Comparison of ENCODE assay signal across 1 cellular context in the genomic region with DNA sequence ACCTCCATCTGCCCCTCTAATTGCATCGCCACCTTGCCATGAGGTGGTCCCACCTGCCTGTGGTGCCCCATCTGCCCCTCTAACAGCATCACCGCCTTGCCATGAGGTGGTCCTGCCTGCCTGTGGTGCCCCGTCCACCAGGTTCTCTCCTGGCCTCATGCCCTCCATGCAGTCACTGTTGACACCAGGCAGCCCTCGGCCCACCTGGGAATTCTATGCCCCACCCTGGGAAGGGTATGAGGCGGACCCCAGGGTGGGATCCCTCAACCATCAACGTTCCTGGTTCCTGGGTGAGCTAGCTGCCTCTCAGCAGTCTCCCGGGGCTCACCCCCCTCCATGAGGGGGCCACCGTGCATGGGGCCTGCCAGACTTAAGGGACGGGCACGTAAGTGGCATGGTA.
TF ChIP-seq lines count a peak whose summit lies in the region.

No MANE protein-coding gene starts in this region.

TF ChIP-seq in H1, 55 proteins besides CTCF, POLR2A, EP300 and RAD21:
- TF ChIP-seq PHF8 (conservative IDR thresholded peaks at IDR 0.05; ENCODE audit: low read depth, low read length) (no peak), TCF12 (IDR thresholded peaks at IDR 0.05; ENCODE audit: low read depth, low read length) (no peak), RFX5 (IDR thresholded peaks at IDR 0.05; ENCODE audit: borderline replicate concordance, low read depth, low read length) (no peak), SP2 (IDR thresholded peaks at IDR 0.05; ENCODE audit: low read length) (no peak), CBX5 (IDR thresholded peaks at IDR 0.05; ENCODE audit: low read depth, low read length) (no peak), BRCA1 (IDR thresholded peaks at IDR 0.05; ENCODE audit: low read depth, low read length) (no peak), TEAD4 (IDR thresholded peaks at IDR 0.05; ENCODE audit: low read depth, low read length) (no peak), CREB1 (IDR thresholded peaks at IDR 0.05) (no peak), SUZ12 (IDR thresholded peaks at IDR 0.05; ENCODE audit: low read length) (no peak), KDM1A (IDR thresholded peaks at IDR 0.05; ENCODE audit: borderline replicate concordance, low read length) (no peak), MAFK (IDR thresholded peaks at IDR 0.05; ENCODE audit: low read depth, low read length) (no peak), YY1 (IDR thresholded peaks at IDR 0.05; ENCODE audit: low read depth, low read length) (no peak), FOSL1 (IDR thresholded peaks at IDR 0.05; ENCODE audit: insufficient read depth, low read depth, low read length) (no peak), CEBPB (IDR thresholded peaks at IDR 0.05; ENCODE audit: low read depth, low read length) (no peak)
- TF ChIP-seq, protein P1, sequence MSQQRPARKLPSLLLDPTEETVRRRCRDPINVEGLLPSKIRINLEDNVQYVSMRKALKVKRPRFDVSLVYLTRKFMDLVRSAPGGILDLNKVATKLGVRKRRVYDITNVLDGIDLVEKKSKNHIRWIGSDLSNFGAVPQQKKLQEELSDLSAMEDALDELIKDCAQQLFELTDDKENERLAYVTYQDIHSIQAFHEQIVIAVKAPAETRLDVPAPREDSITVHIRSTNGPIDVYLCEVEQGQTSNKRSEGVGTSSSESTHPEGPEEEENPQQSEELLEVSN (IDR thresholded peaks at IDR 0.05) = no peak
